ENCODE assay signal across 13 cellular contexts in genomic region chr5:126444137-126444536, GRCh38.
"Had no signal": no experiment of that assay in that cellular context is flagged by ENCODE, and none has a peak within 500 bp of the region (broad histone marks: within the 10 kb centered on the region; RNA-seq: fewer than 3 reads in every experiment).

No MANE protein-coding gene starts in this region.

- H3K4me3 Mint-ChIP-seq: stimulated activated naive B cell treated with anti-CD40 and anti-IgM and Interleukin-4, amounts not matched to agents 10 μg/mL and 1 μg/mL and 100 μg/mL, for 72 hours had no signal

- H3K27me3 Mint-ChIP-seq: stimulated activated naive B cell treated with anti-CD40 and anti-IgM and Interleukin-4, amounts not matched to agents 10 μg/mL and 1 μg/mL and 100 μg/mL, for 72 hours had no signal

- FAIRE-seq: endothelial cell of umbilical vein had no signal

- H3K27me3 ChIP-seq: colonic mucosa, right atrium auricular region, spleen, upper lobe of left lung had no signal

- ATAC-seq: left ventricle myocardium superior had no signal

- H3K9me3 ChIP-seq: colonic mucosa, right atrium auricular region, spleen, upper lobe of left lung had no signal

- H3K4me1 ChIP-seq: colonic mucosa, upper lobe of left lung had no signal

- H3K4me3 ChIP-seq: colonic mucosa, right atrium auricular region, SK-N-MC, spleen, upper lobe of left lung had no signal

- H3K36me3 Mint-ChIP-seq: stimulated activated naive B cell treated with anti-CD40 and anti-IgM and Interleukin-4, amounts not matched to agents 10 μg/mL and 1 μg/mL and 100 μg/mL, for 72 hours had no signal

- H3K27ac Mint-ChIP-seq: stimulated activated naive B cell treated with anti-CD40 and anti-IgM and Interleukin-4, amounts not matched to agents 10 μg/mL and 1 μg/mL and 100 μg/mL, for 72 hours had no signal

- H3K9me3 Mint-ChIP-seq: stimulated activated naive B cell treated with anti-CD40 and anti-IgM and Interleukin-4, amounts not matched to agents 10 μg/mL and 1 μg/mL and 100 μg/mL, for 72 hours had no signal

- H3K36me3 ChIP-seq: colonic mucosa, right atrium auricular region had no signal

- DNase-seq: colonic mucosa; effector CD4-positive, alpha-beta T cell; foreskin melanocyte; islet precursor cell; left ventricle myocardium superior; spleen; stimulated activated CD4-positive, alpha-beta T cell treated with anti-CD3 and anti-CD28 coated beads, Interleukin-1b, Interleukin-23, amount 100 ng/mL, for 48 hours; stimulated activated naive B cell treated with anti-CD40 and anti-IgM and Interleukin-4, amounts not matched to agents 10 μg/mL and 1 μg/mL and 100 μg/mL, for 72 hours; upper lobe of left lung had no signal

- H3K27ac ChIP-seq: colonic mucosa, right atrium auricular region, SK-N-MC, spleen, upper lobe of left lung, VCaP had no signal
